17 cellular contexts compared by ENCODE assay signal in genomic region chr2:197975956-197976519, GRCh38.
"Had no signal": no experiment of that assay in that cellular context is flagged by ENCODE, and none has a peak within 500 bp of the region (broad histone marks: within the 10 kb centered on the region; RNA-seq: fewer than 3 reads in every experiment).

No MANE protein-coding gene starts in this region.

- H3K27me3 ChIP-seq: dorsolateral prefrontal cortex had no signal

- H3K27ac Mint-ChIP-seq: activated CD4-positive, alpha-beta T cell treated with anti-CD3 and anti-CD28 coated beads, Interleukin-2, amount 10 ng/mL, durations not matched to agents 7 days and 5 days; activated CD8-positive, alpha-beta T cell treated with anti-CD3 and anti-CD28 coated beads, Interleukin-2, amount 10 ng/mL, durations not matched to agents 7 days and 5 days; activated naive CD4-positive, alpha-beta T cell treated with anti-CD3 and anti-CD28 coated beads for 36 hours; activated T-cell treated with anti-CD3 and anti-CD28 coated beads, Interleukin-2, amount 50 U/mL, for 24 hours; mesothelial cell of epicardium; nephron progenitor cell; T-helper 1 cell treated with Interleukin-12 subunit alpha and Interleukin-12 subunit beta and Interleukin-4 antibody, amounts not matched to agents 30 μg/mL and 1 μg/mL, for 36 hours; type B pancreatic cell had no signal

- DNase-seq: activated CD4-positive, alpha-beta T cell treated with anti-CD3 and anti-CD28 coated beads, Interleukin-2, amount 10 ng/mL, durations not matched to agents 7 days and 5 days; activated CD8-positive, alpha-beta T cell treated with anti-CD3 and anti-CD28 coated beads, Interleukin-2, amount 10 ng/mL, durations not matched to agents 7 days and 5 days; activated naive CD4-positive, alpha-beta T cell treated with anti-CD3 and anti-CD28 coated beads for 36 hours; activated T-cell treated with anti-CD3 and anti-CD28 coated beads, Interleukin-2, amount 50 U/mL, for 24 hours; dorsolateral prefrontal cortex; nephron progenitor cell; nucleus accumbens; retina; stimulated activated CD4-positive, alpha-beta T cell treated with anti-CD3 and anti-CD28 coated beads, Interleukin-12 subunit alpha, Interleukin-12 subunit beta, amount 100 ng/mL, for 4 hours; stimulated activated CD4-positive, alpha-beta T cell treated with anti-CD3 and anti-CD28 coated beads, Interleukin-1b, Interleukin-23, amount 100 ng/mL, for 48 hours; stimulated activated CD8-positive, alpha-beta memory T cell treated with anti-CD3 and anti-CD28 coated beads, Interleukin-4, amount 100 ng/mL, for 48 hours; stimulated activated naive CD4-positive, alpha-beta T cell treated with Interleukin-2 at 50 U/mL for 16 hours had no signal

- ATAC-seq: activated CD8-positive, alpha-beta T cell treated with anti-CD3 and anti-CD28 coated beads, Interleukin-2, amount 10 ng/mL, durations not matched to agents 7 days and 5 days had no signal

- H3K9me3 Mint-ChIP-seq: activated naive CD4-positive, alpha-beta T cell treated with anti-CD3 and anti-CD28 coated beads for 36 hours; activated T-cell treated with anti-CD3 and anti-CD28 coated beads, Interleukin-2, amount 50 U/mL, for 24 hours; mesothelial cell of epicardium; nephron progenitor cell; T-helper 1 cell treated with Interleukin-12 subunit alpha and Interleukin-12 subunit beta and Interleukin-4 antibody, amounts not matched to agents 30 μg/mL and 1 μg/mL, for 36 hours had no signal

- H3K27ac ChIP-seq: dorsolateral prefrontal cortex, epithelial cell of prostate had no signal

- H3K36me3 Mint-ChIP-seq: mesothelial cell of epicardium, type B pancreatic cell had no signal

- H3K4me3 Mint-ChIP-seq: activated CD4-positive, alpha-beta T cell treated with anti-CD3 and anti-CD28 coated beads, Interleukin-2, amount 10 ng/mL, durations not matched to agents 7 days and 5 days; activated CD8-positive, alpha-beta T cell treated with anti-CD3 and anti-CD28 coated beads, Interleukin-2, amount 10 ng/mL, durations not matched to agents 7 days and 5 days; activated naive CD4-positive, alpha-beta T cell treated with anti-CD3 and anti-CD28 coated beads for 36 hours; activated T-cell treated with anti-CD3 and anti-CD28 coated beads, Interleukin-2, amount 50 U/mL, for 24 hours; mesothelial cell of epicardium; nephron progenitor cell; T-helper 1 cell treated with Interleukin-12 subunit alpha and Interleukin-12 subunit beta and Interleukin-4 antibody, amounts not matched to agents 30 μg/mL and 1 μg/mL, for 36 hours; type B pancreatic cell had no signal

- H3K4me3 ChIP-seq: dorsolateral prefrontal cortex, lung had no signal

- H3K4me1 Mint-ChIP-seq: activated CD4-positive, alpha-beta T cell treated with anti-CD3 and anti-CD28 coated beads, Interleukin-2, amount 10 ng/mL, durations not matched to agents 7 days and 5 days; mesothelial cell of epicardium; nephron progenitor cell had no signal

- H3K27me3 Mint-ChIP-seq: activated CD4-positive, alpha-beta T cell treated with anti-CD3 and anti-CD28 coated beads, Interleukin-2, amount 10 ng/mL, durations not matched to agents 7 days and 5 days; activated T-cell treated with anti-CD3 and anti-CD28 coated beads, Interleukin-2, amount 50 U/mL, for 24 hours; type B pancreatic cell had no signal
